Comparison of ENCODE assay signal across 23 cellular contexts in genomic region chr6:132314432-132314831, GRCh38.
A peak's percentile ranks its signal among the peaks of the same experiment; 100 is the strongest.
DNase-seq lines count a peak whose midpoint lies in the region; ATAC-seq and TF ChIP-seq lines count a peak whose summit lies in the region.
"Had no signal": no experiment of that assay in that cellular context is flagged by ENCODE, and none has a peak within 500 bp of the region (broad histone marks: within the 10 kb centered on the region; RNA-seq: fewer than 3 reads in every experiment).

No MANE protein-coding gene starts in this region.

- H3K9me3 Mint-ChIP-seq in nephron: peaks cover 26% of the 10 kb centered on the region

- CTCF ChIA-PET in mammary epithelial cell (lab: Charles Lee; ENCODE audit: low non-redundant PET): no interaction called here

- no peak overlapping the region for H3K4me2 ChIP-seq in mammary epithelial cell (ENCODE audit: insufficient read depth, low read depth, low read length)

- no peaks in the 10 kb centered on the region for H3K27me3 Mint-ChIP-seq in nephron (ENCODE audit: low read depth)

- no peaks in the 10 kb centered on the region for H4K20me1 ChIP-seq in mammary epithelial cell (ENCODE audit: insufficient read depth, low read length)

- H3K79me2 ChIP-seq in mammary epithelial cell (ENCODE audit: insufficient read depth, low read length): no peaks in the 10 kb centered on the region

- WGBS in mammary epithelial cell (ENCODE audit: low coverage, missing lambda C conversion rate): 81% methylated on average over 3 of the region's 3 CpGs

- DNase-seq in mammary epithelial cell: no peak
- DNase-seq in dermis blood vessel endothelial cell: no peak
- DNase-seq: activated CD4-positive, alpha-beta memory T cell treated with anti-CD3 and anti-CD28 coated beads for 36 hours; activated naive CD4-positive, alpha-beta T cell treated with anti-CD3 and anti-CD28 coated beads for 36 hours; CD8-positive, alpha-beta memory T cell; DND-41; effector memory CD8-positive, alpha-beta T cell; glutamatergic neuron; GOT3; left cardiac atrium; midbrain; NCI-H1105; NCI-H510A; SHP77; stimulated activated naive CD8-positive, alpha-beta T cell treated with anti-CD3 and anti-CD28 coated beads, Interleukin-15, amount 100 ng/mL, for 72 hours; transverse colon had no signal

- no peak overlapping the region for H3K4me3 ChIP-seq in mammary epithelial cell (replicated peaks in 1 of 3; ENCODE audit: insufficient read depth in 1 of 3, low read depth in 2 of 3, low read length in 3 of 3)
- H3K4me3 ChIP-seq: ascending aorta, transverse colon had no signal

- intact Hi-C loops in mammary epithelial cell (cut with micrococcal nuclease): no loop called here

- TF ChIP-seq CTCF in nephron (IDR thresholded peaks at IDR 0.05; ENCODE audit: unreplicated experiment in 3 of 3) (no peak), mammary epithelial cell (conservative IDR thresholded peaks at IDR 0.05 in 1 of 2, IDR thresholded peaks at IDR 0.05 in 1 of 2; ENCODE audit: extremely low read depth in 1 of 2, insufficient read depth in 1 of 2, low read depth in 1 of 2, low read length in 2 of 2) (no peak)

- H3K27ac Mint-ChIP-seq in nephron: peak overlapping the region in 2 of 3 experiments; percentile 8 to 60
- H3K27ac Mint-ChIP-seq: activated CD4-positive, alpha-beta memory T cell treated with anti-CD3 and anti-CD28 coated beads for 36 hours; activated naive CD4-positive, alpha-beta T cell treated with anti-CD3 and anti-CD28 coated beads for 36 hours; CD8-positive, alpha-beta memory T cell; effector memory CD8-positive, alpha-beta T cell; stimulated activated naive CD8-positive, alpha-beta T cell treated with anti-CD3 and anti-CD28 coated beads, Interleukin-15, amount 100 ng/mL, for 72 hours had no signal

- in situ Hi-C loops in mammary epithelial cell (cut with MboI; ENCODE audit: low sequenced_read_pairs in 2 of 2): no loop called here

- peaks cover 74% of the 10 kb centered on the region for H3K36me3 Mint-ChIP-seq in nephron (ENCODE audit: low read depth)

- H3K9me3 ChIP-seq in mammary epithelial cell (replicated peaks; ENCODE audit: insufficient read depth, low read length): peaks cover 2% of the 10 kb centered on the region

- H3K9ac ChIP-seq in mammary epithelial cell (ENCODE audit: insufficient read depth, low read length): no peak overlapping the region

- H3K36me3 ChIP-seq in mammary epithelial cell (ENCODE audit: insufficient read depth, low read length): no peaks in the 10 kb centered on the region
- H3K36me3 ChIP-seq: ascending aorta had no signal

- H3K4me3 Mint-ChIP-seq in nephron: no peak overlapping the region
- H3K4me3 Mint-ChIP-seq: activated CD4-positive, alpha-beta memory T cell treated with anti-CD3 and anti-CD28 coated beads for 36 hours; activated naive CD4-positive, alpha-beta T cell treated with anti-CD3 and anti-CD28 coated beads for 36 hours; CD8-positive, alpha-beta memory T cell; effector memory CD8-positive, alpha-beta T cell; neural crest cell; stimulated activated naive CD8-positive, alpha-beta T cell treated with anti-CD3 and anti-CD28 coated beads, Interleukin-15, amount 100 ng/mL, for 72 hours had no signal

- H3K27ac ChIP-seq in mammary epithelial cell (ENCODE audit: insufficient read depth, low read depth, low read length): no peak overlapping the region
- H3K27ac ChIP-seq: ascending aorta, transverse colon had no signal

- no peak overlapping the region for H2AFZ ChIP-seq in mammary epithelial cell (ENCODE audit: low read depth, low read length)

- no peaks in the 10 kb centered on the region for H3K27me3 ChIP-seq in mammary epithelial cell (ENCODE audit: insufficient read depth, low read length)
- H3K27me3 ChIP-seq: ascending aorta, transverse colon had no signal

- dilution Hi-C loops in mammary epithelial cell (cut with HindIII; ENCODE audit: low sequenced_read_pairs): no loop called here

- no TSS peak for BruUV-seq in mammary epithelial cell (replicated peaks; lab: Mats Ljungman, UMichigan)

- peak; percentile 98 for ATAC-seq in GM18909 (IDR thresholded peaks at IDR 0.05; ENCODE audit: poor library complexity, unreplicated experiment)
- peak; percentile 76 for ATAC-seq in GM21717 (IDR thresholded peaks at IDR 0.05; ENCODE audit: unreplicated experiment)
- ATAC-seq in HG03457 (IDR thresholded peaks at IDR 0.05; ENCODE audit: unreplicated experiment): peak; percentile 84
- no peak for ATAC-seq in activated CD4-positive, CD25-positive, alpha-beta regulatory T cell treated with anti-CD3 and anti-CD28 coated beads, Interleukin-2, amount 50 U/mL, for 24 hours
- ATAC-seq: effector memory CD8-positive, alpha-beta T cell; left cardiac atrium; stimulated activated naive CD8-positive, alpha-beta T cell treated with anti-CD3 and anti-CD28 coated beads, Interleukin-15, amount 100 ng/mL, for 72 hours had no signal

- no peaks in the 10 kb centered on the region for H3K4me1 ChIP-seq in mammary epithelial cell (ENCODE audit: insufficient read depth, low read length)
- H3K4me1 ChIP-seq: ascending aorta, transverse colon had no signal

- peaks cover 28% of the 10 kb centered on the region for H3K4me1 Mint-ChIP-seq in nephron
- H3K4me1 Mint-ChIP-seq: CD8-positive, alpha-beta memory T cell; neural crest cell; stimulated activated naive CD8-positive, alpha-beta T cell treated with anti-CD3 and anti-CD28 coated beads, Interleukin-15, amount 100 ng/mL, for 72 hours had no signal

Comparison
In these comparisons a context has a peak if more than half of its experiments do, and no peak if none do; other contexts are left out.
1. ATAC-seq: peak in GM18909 (single experiment), GM21717 (single experiment) and HG03457 (single experiment); none in activated CD4-positive, CD25-positive, alpha-beta regulatory T cell treated with anti-CD3 and anti-CD28 coated beads, Interleukin-2, amount 50 U/mL, for 24 hours (0 of 2).